ENCODE assay signal across 17 cellular contexts in the genomic region with DNA sequence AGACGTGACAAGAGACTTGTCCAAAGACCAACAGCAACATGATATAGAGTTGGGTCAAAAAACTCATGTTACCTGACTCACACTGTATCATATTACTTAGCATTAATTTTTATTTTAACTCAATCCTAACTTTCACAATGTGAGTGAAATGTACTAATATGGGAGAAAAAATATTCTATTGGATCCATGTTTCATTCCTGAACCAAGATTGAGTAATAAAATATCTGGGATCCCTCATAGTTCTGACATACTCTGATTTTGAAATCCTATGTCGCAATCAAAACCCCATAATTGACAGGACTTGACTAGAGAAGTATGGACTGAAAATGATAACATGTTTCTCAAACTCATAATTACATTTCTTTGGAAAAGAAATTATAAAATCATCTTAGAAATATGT.
"Had no signal": no experiment of that assay in that cellular context is flagged by ENCODE, and none has a peak within 500 bp of the region (broad histone marks: within the 10 kb centered on the region; RNA-seq: fewer than 3 reads in every experiment).

No MANE protein-coding gene starts in this region.

- ATAC-seq: activated CD8-positive, alpha-beta memory T cell treated with anti-CD3 and anti-CD28 coated beads, Interleukin-2, amount 10 ng/mL, durations not matched to agents 7 days and 5 days; body of pancreas; lower lobe of right lung; natural killer cell; stimulated activated naive B cell treated with anti-CD40 and anti-IgM and Interleukin-4, amounts not matched to agents 10 μg/mL and 1 μg/mL and 100 μg/mL, for 72 hours had no signal

- H3K27ac ChIP-seq: body of pancreas, coronary artery, lower lobe of right lung, neutrophil, parathyroid adenoma, sigmoid colon, thyroid gland had no signal

- H3K27me3 ChIP-seq: body of pancreas, neutrophil, sigmoid colon, thyroid gland had no signal

- H3K36me3 ChIP-seq: lower lobe of right lung, neutrophil, sigmoid colon, thyroid gland had no signal

- H3K4me1 ChIP-seq: body of pancreas, lower lobe of right lung, parathyroid adenoma, sigmoid colon, thyroid gland had no signal

- H2AFZ ChIP-seq: parathyroid adenoma had no signal

- H3K9ac ChIP-seq: parathyroid adenoma had no signal

- H3K4me3 ChIP-seq: body of pancreas, coronary artery, lower lobe of right lung, sigmoid colon, thyroid gland had no signal

- H3K79me2 ChIP-seq: parathyroid adenoma had no signal

- H3K9me3 ChIP-seq: body of pancreas, lower lobe of right lung, neutrophil, sigmoid colon, thyroid gland had no signal

- FAIRE-seq: keratinocyte had no signal

- DNase-seq: activated B cell treated with CpG ODN at 0.5 μM for 24 hours; activated CD4-positive, alpha-beta memory T cell treated with anti-CD3 and anti-CD28 coated beads, Interleukin-2, amount 10 ng/mL, durations not matched to agents 7 days and 5 days; activated CD4-positive, alpha-beta T cell treated with anti-CD3 and anti-CD28 coated beads for 48 hours; activated CD8-positive, alpha-beta memory T cell treated with anti-CD3 and anti-CD28 coated beads, Interleukin-2, amount 10 ng/mL, durations not matched to agents 7 days and 5 days; activated naive CD8-positive, alpha-beta T cell treated with anti-CD3 and anti-CD28 coated beads, Interleukin-2, amount 10 ng/mL, durations not matched to agents 7 days and 5 days; body of pancreas; foreskin melanocyte; hypothalamus; lower lobe of right lung; natural killer cell; sigmoid colon; stimulated activated naive B cell treated with anti-CD40 and anti-IgM and Interleukin-4, amounts not matched to agents 10 μg/mL and 1 μg/mL and 100 μg/mL, for 72 hours; thyroid gland had no signal
